ENCODE assay signal across 8 cellular contexts in genomic region chr2:237471457-237472186, GRCh38. TPM values are rescaled to one million over a fixed set of nuclear protein-coding genes. Genes with fewer than 3 reads are reported as not detected.
DNase-seq lines count a peak whose midpoint lies in the region; ATAC-seq and TF ChIP-seq lines count a peak whose summit lies in the region.

No MANE protein-coding gene starts in this region.

- H3K27ac ChIP-seq in CD4-positive, CD25-positive, alpha-beta regulatory T cell (ENCODE audit: insufficient read depth, low read length, poor library complexity, severe bottlenecking), result no peak overlapping the region
- H3K27ac ChIP-seq in SJSA1 (no peak overlapping the region), dorsolateral prefrontal cortex (no peak overlapping the region)
- no peak overlapping the region for H3K27ac ChIP-seq in naive thymus-derived CD4-positive, alpha-beta T cell (ENCODE audit: low read depth, low read length)

- no peaks in the 10 kb centered on the region for H3K36me3 ChIP-seq in CD4-positive, CD25-positive, alpha-beta regulatory T cell (ENCODE audit: control insufficient read depth, insufficient read depth, low read length)
- H3K36me3 ChIP-seq in SJSA1, result no peaks in the 10 kb centered on the region
- H3K36me3 ChIP-seq in naive thymus-derived CD4-positive, alpha-beta T cell (ENCODE audit: control insufficient read depth in 2 of 3, insufficient read depth in 3 of 3, low read length in 3 of 3), result no peaks in the 10 kb centered on the region

- H3K27me3 Mint-ChIP-seq in CD4-positive, CD25-positive, alpha-beta regulatory T cell, result peaks cover 5% of the 10 kb centered on the region
- H3K27me3 Mint-ChIP-seq in naive thymus-derived CD4-positive, alpha-beta T cell, result peaks cover 2 to 6% (median 5%) of the 10 kb centered on the region in 5 donors

- TF ChIP-seq CTCF in dorsolateral prefrontal cortex (IDR thresholded peaks at IDR 0.05 in 54 of 56, conservative IDR thresholded peaks at IDR 0.05 in 2 of 56; ENCODE audit: low read depth in 1 of 56, partially characterized antibody in 56 of 56), result peak in 35 of 56 donors; percentile 8 to 59 (median 26)

- no peaks in the 10 kb centered on the region for H3K9me3 Mint-ChIP-seq in CD4-positive, CD25-positive, alpha-beta regulatory T cell
- no peaks in the 10 kb centered on the region for H3K9me3 Mint-ChIP-seq in naive thymus-derived CD4-positive, alpha-beta T cell

- CTCF ChIA-PET in naive thymus-derived CD4-positive, alpha-beta T cell (lab: Charles Lee), result interaction anchor here (1.3 to 4.8 kb wide), 5 partner anchors 12 to 317 kb away, joined by 4 to 79 read pairs (median 9); no protein-coding TSS in a partner anchor

- no peak overlapping the region for H3K4me3 ChIP-seq in CD4-positive, CD25-positive, alpha-beta regulatory T cell (ENCODE audit: low read depth, low read length)
- H3K4me3 ChIP-seq in SJSA1, result no peak overlapping the region
- no peak overlapping the region for H3K4me3 ChIP-seq in dorsolateral prefrontal cortex
- no peak overlapping the region for H3K4me3 ChIP-seq in naive thymus-derived CD4-positive, alpha-beta T cell (ENCODE audit: low read length)

- POLR2A ChIA-PET in naive thymus-derived CD4-positive, alpha-beta T cell (lab: Charles Lee), result interaction anchor here (1.3 to 2.8 kb wide), 3 partner anchors 42 to 50 kb away, joined by 3 to 17 read pairs (median 9); no protein-coding TSS in a partner anchor

- no peaks in the 10 kb centered on the region for H3K36me3 Mint-ChIP-seq in CD4-positive, CD25-positive, alpha-beta regulatory T cell
- no peaks in the 10 kb centered on the region for H3K36me3 Mint-ChIP-seq in naive thymus-derived CD4-positive, alpha-beta T cell

- H3K27ac Mint-ChIP-seq in CD4-positive, CD25-positive, alpha-beta regulatory T cell, result peak overlapping the region in 1 of 3 donors; percentile 29
- peak overlapping the region in 3 of 9 donors; percentile 20 to 79 (median 56) for H3K27ac Mint-ChIP-seq in naive thymus-derived CD4-positive, alpha-beta T cell

- H3K4me3 Mint-ChIP-seq in CD4-positive, CD25-positive, alpha-beta regulatory T cell, result peak overlapping the region in 2 of 4 donors; percentile 16 to 75
- H3K4me3 Mint-ChIP-seq in naive thymus-derived CD4-positive, alpha-beta T cell, result peak overlapping the region in 2 of 10 donors; percentile 4 to 12

- peaks cover 12% of the 10 kb centered on the region for H3K4me1 ChIP-seq in CD4-positive, CD25-positive, alpha-beta regulatory T cell (ENCODE audit: control insufficient read depth, insufficient read depth, low read length, poor library complexity, severe bottlenecking)
- peaks cover 34% of the 10 kb centered on the region for H3K4me1 ChIP-seq in SJSA1 (replicated peaks)
- peaks cover 5 to 11% of the 10 kb centered on the region in 2 donors for H3K4me1 ChIP-seq in naive thymus-derived CD4-positive, alpha-beta T cell (ENCODE audit: control insufficient read depth in 2 of 2, insufficient read depth in 2 of 2, low read length in 2 of 2)

- no peaks in the 10 kb centered on the region for H3K9me3 ChIP-seq in CD4-positive, CD25-positive, alpha-beta regulatory T cell (ENCODE audit: control insufficient read depth in 2 of 2, low read length in 2 of 2)
- no peaks in the 10 kb centered on the region for H3K9me3 ChIP-seq in SJSA1 (replicated peaks)
- H3K9me3 ChIP-seq in naive thymus-derived CD4-positive, alpha-beta T cell (ENCODE audit: control insufficient read depth in 2 of 3, low read length in 3 of 3), result no peaks in the 10 kb centered on the region

- intact Hi-C loops in dorsolateral prefrontal cortex (cut with DNase I), result no loop called here
- intact Hi-C loops in naive thymus-derived CD4-positive, alpha-beta T cell (cut with micrococcal nuclease), result no loop called here

- H3K4me1 Mint-ChIP-seq in CD4-positive, CD25-positive, alpha-beta regulatory T cell, result peaks cover 0 to 18% (median 2%) of the 10 kb centered on the region in 4 donors
- H3K4me1 Mint-ChIP-seq in naive thymus-derived CD4-positive, alpha-beta T cell, result peaks cover 7 to 22% (median 16%) of the 10 kb centered on the region in 7 donors

- ATAC-seq in CD4-positive, CD25-positive, alpha-beta regulatory T cell (ENCODE audit: low read depth in 2 of 2), result no peak
- ATAC-seq in naive thymus-derived CD4-positive, alpha-beta T cell, result peak; percentile 26
- ATAC-seq in GM18502 (IDR thresholded peaks at IDR 0.05; ENCODE audit: poor library complexity, unreplicated experiment) (no peak), HG03280 (IDR thresholded peaks at IDR 0.05; ENCODE audit: unreplicated experiment) (no peak)

- H3K27me3 ChIP-seq in CD4-positive, CD25-positive, alpha-beta regulatory T cell (ENCODE audit: control insufficient read depth, insufficient read depth, low read length), result peaks cover 6% of the 10 kb centered on the region
- H3K27me3 ChIP-seq in SJSA1 (replicated peaks) (no peaks in the 10 kb centered on the region), dorsolateral prefrontal cortex (peaks cover 0 to 4% (median 0%) of the 10 kb centered on the region in 45 donors)
- H3K27me3 ChIP-seq in naive thymus-derived CD4-positive, alpha-beta T cell (ENCODE audit: control insufficient read depth in 2 of 2, insufficient read depth in 2 of 2, low read length in 2 of 2), result no peaks in the 10 kb centered on the region

- DNase-seq in CD4-positive, CD25-positive, alpha-beta regulatory T cell, result peak in 2 of 3 donors; percentile 13 to 43
- DNase-seq in H4 (ENCODE audit: low spot score) (peak; percentile 47), SJSA1 (ENCODE audit: low read depth in 1 of 2, low spot score in 2 of 2) (peak; percentile 50 to 72), dorsolateral prefrontal cortex (no peak), NCI-H1436 (lab: John Stamatoyannopoulos, UW) (no peak)
- DNase-seq in naive thymus-derived CD4-positive, alpha-beta T cell, result peak in 4 of 9 donors; percentile 18 to 37 (median 24)

RNA-seq across cellular contexts. Expression of gene MLPH, which starts 15.4 kb away (rescaled TPM):
- total RNA-seq in CD4-positive, CD25-positive, alpha-beta regulatory T cell, result 0.47 TPM
- polyA plus RNA-seq in CD4-positive, CD25-positive, alpha-beta regulatory T cell, result not detected
- total RNA-seq in H4 (2014; rRNA removed; shearing (Covaris generic)), result 7.7 and 9.9 TPM in 2 replicates
- total RNA-seq in SJSA1 (2014; rRNA removed; shearing (Covaris generic)), result 0.50 TPM in 1 of 2 replicates, not detected in the other
- 10 to 100 TPM in 1 of 120 experiments, 1 to 10 TPM in 90, under 1 TPM in 20, not detected in 9; 0.32 to 12.5 (median 1.8) TPM for total RNA-seq in dorsolateral prefrontal cortex
- not detected for total RNA-seq in naive thymus-derived CD4-positive, alpha-beta T cell
- polyA plus RNA-seq in naive thymus-derived CD4-positive, alpha-beta T cell, result not detected

RNA-seq across cellular contexts. Expression of gene COL6A3, which starts 57.7 kb away (rescaled TPM):
- 3.4 TPM for total RNA-seq in CD4-positive, CD25-positive, alpha-beta regulatory T cell
- polyA plus RNA-seq in CD4-positive, CD25-positive, alpha-beta regulatory T cell, result 1 to 10 TPM in 1 of 4 donors, under 1 TPM in 3; 0.18 to 1.5 (median 0.69) TPM
- 202 and 204 TPM in 2 replicates for total RNA-seq in H4 (2014; rRNA removed; shearing (Covaris generic))
- 160 and 243 TPM in 2 replicates for total RNA-seq in SJSA1 (2014; rRNA removed; shearing (Covaris generic))
- total RNA-seq in dorsolateral prefrontal cortex, result 1 to 10 TPM in 92 of 120 experiments, under 1 TPM in 28; 0.33 to 9.0 (median 1.7) TPM
- 1 to 10 TPM; 1.6 to 3.1 (median 2.2) TPM for total RNA-seq in naive thymus-derived CD4-positive, alpha-beta T cell
- polyA plus RNA-seq in naive thymus-derived CD4-positive, alpha-beta T cell, result under 1 TPM; 0.02 to 0.74 TPM

Comparison
In these comparisons a context has a peak if more than half of its experiments do, and no peak if none do; other contexts are left out.
1. DNase-seq: peak in CD4-positive, CD25-positive, alpha-beta regulatory T cell (2 of 3), H4 (single experiment) and SJSA1 (2 of 2); none in dorsolateral prefrontal cortex (0 of 10) and NCI-H1436 (single experiment).
2. RNA of gene COL6A3, which starts 57.7 kb away (total RNA-seq): 160 to 243 TPM in SJSA1 and 202 to 204 TPM in H4; 3.4 TPM in CD4-positive, CD25-positive, alpha-beta regulatory T cell (single experiment), 1.6 to 3.1 TPM in naive thymus-derived CD4-positive, alpha-beta T cell and 0.33 to 9.0 TPM in dorsolateral prefrontal cortex; every median in the first group is over 10 times any median in the second.